ENCODE assay signal across 1 cellular context in the genomic region with DNA sequence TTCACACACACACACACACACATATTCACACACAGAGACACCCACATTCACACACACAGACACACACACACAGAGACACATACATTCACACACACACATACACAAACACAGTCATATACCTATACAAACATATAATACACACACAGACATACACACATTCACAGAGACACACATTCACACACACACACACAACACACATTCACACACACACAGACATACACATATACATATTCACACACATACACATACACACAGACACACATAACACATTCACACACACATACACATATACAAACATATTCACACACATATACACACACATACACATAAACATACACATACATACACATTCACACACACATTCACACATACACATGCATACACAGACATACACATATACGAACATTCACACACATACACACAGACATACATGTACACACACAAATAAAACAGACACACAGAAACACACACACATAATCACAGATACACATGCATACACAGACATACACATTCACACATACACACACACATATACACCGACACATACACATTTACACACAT.
TF ChIP-seq lines count a peak whose summit lies in the region.

No MANE protein-coding gene starts in this region.

TF ChIP-seq in K562, 482 proteins besides CTCF, POLR2A, EP300 and RAD21 (continued from another document):
- TF ChIP-seq NFYB (IDR thresholded peaks at IDR 0.05; ENCODE audit: extremely low read depth, insufficient read length) (no peak), NR2C1 (IDR thresholded peaks at IDR 0.05) (peak; percentile 54), NR2C1 (tag; IDR thresholded peaks at IDR 0.05) (no peak), NFRKB (IDR thresholded peaks at IDR 0.05; ENCODE audit: low read depth) (no peak), ZNF695 (CRISPR knock-in tag; IDR thresholded peaks at IDR 0.05) (no peak), SETDB1 (IDR thresholded peaks at IDR 0.05; ENCODE audit: low read length) (no peak), TRIM24 (IDR thresholded peaks at IDR 0.05) (peak; percentile 14 to 21; a peak in 1 of 4 replicates), SMARCA5 (IDR thresholded peaks at IDR 0.05) (peak; percentile 63; the same call in 1 of the 2 replicates), ZBTB34 (CRISPR knock-in tag; IDR thresholded peaks at IDR 0.05) (no peak), ZNF444 (CRISPR knock-in tag; IDR thresholded peaks at IDR 0.05) (no peak), IRF9 (tag; IDR thresholded peaks at IDR 0.05) (no peak), ZNF324 (CRISPR knock-in tag; IDR thresholded peaks at IDR 0.05) (no peak), POLR2H (tag; IDR thresholded peaks at IDR 0.05; ENCODE audit: low read depth) (no peak), TCFL5 (CRISPR knock-in tag; conservative IDR thresholded peaks at IDR 0.05) (no peak), TOE1 (IDR thresholded peaks at IDR 0.05; ENCODE audit: borderline replicate concordance) (0 out of 2 replicates have a peak, but pooled peaks have one; percentile 9), TOE1 (CRISPR knock-in tag; IDR thresholded peaks at IDR 0.05; ENCODE audit: borderline replicate concordance, low read depth) (no peak)
